ENCODE assay signal across 1 cellular context in genomic region chr17:78876954-78877517, GRCh38.
TF ChIP-seq lines count a peak whose summit lies in the region.

No MANE protein-coding gene starts in this region.

TF ChIP-seq in HEK293, 187 proteins besides CTCF, POLR2A, EP300 and RAD21:
- peak; percentile 35; the same call in 1 of the 2 replicates for TF ChIP-seq SCRT1 (tag by site-specific recombination; IDR thresholded peaks at IDR 0.05; ENCODE audit: borderline replicate concordance)
